ENCODE assay signal across 21 cellular contexts in the genomic region with DNA sequence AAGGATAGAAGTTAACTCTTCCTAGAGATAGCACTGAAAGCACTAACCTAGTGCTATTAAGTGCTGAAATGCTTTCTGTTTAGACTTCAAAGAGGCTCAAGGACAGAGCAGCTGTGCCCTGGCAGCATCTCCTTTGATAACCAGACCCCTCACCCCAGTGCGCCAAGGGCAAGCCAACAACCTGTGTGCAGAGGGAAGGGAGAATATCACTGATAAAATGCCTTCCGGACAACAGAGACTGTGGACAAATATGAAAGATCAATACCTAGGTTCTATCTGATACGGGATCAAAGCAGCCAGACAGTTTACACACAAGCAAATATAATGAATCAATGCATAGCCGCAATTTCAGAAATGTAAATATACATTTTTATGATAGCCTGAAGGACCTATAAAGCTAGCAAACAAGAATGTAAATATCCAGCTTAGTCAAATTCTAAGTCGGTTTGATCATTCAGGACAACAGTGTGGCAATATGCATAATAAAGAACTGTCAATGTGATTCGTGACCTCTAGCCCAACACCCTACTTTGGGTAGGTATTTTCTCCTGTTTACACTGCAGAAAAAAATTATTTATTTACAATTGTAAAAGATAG.
"Had no signal": no experiment of that assay in that cellular context is flagged by ENCODE, and none has a peak within 500 bp of the region (broad histone marks: within the 10 kb centered on the region; RNA-seq: fewer than 3 reads in every experiment).

No MANE protein-coding gene starts in this region.

- H3K36me3 Mint-ChIP-seq: stimulated activated effector memory CD8-positive, alpha-beta T cell treated with anti-CD3 and anti-CD28 coated beads, Interleukin-12 subunit alpha, Interleukin-12 subunit beta, amount 100 ng/mL, for 72 hours had no signal

- H3K4me2 ChIP-seq: smooth muscle cell had no signal

- H3K27me3 ChIP-seq: neutrophil, right atrium auricular region, tibial nerve had no signal

- H3K27ac ChIP-seq: neutrophil, right atrium auricular region, tibial nerve, VCaP had no signal

- H3K9me3 Mint-ChIP-seq: activated CD8-positive, alpha-beta T cell treated with anti-CD3 and anti-CD28 coated beads for 36 hours; activated T-cell treated with anti-CD3 and anti-CD28 coated beads, Interleukin-2, amount 50 U/mL, for 72 hours; endodermal cell; stimulated activated effector memory CD8-positive, alpha-beta T cell treated with anti-CD3 and anti-CD28 coated beads, Interleukin-12 subunit alpha, Interleukin-12 subunit beta, amount 100 ng/mL, for 72 hours had no signal

- H3K4me3 ChIP-seq: lung, right atrium auricular region, smooth muscle cell, tibial nerve had no signal

- H3K4me1 ChIP-seq: right atrium auricular region, tibial nerve had no signal

- H3K9me3 ChIP-seq: neutrophil, right atrium auricular region, tibial nerve had no signal

- DNase-seq: activated CD4-positive, alpha-beta T cell treated with anti-CD3 and anti-CD28 coated beads for 36 hours; activated CD8-positive, alpha-beta memory T cell treated with anti-CD3 and anti-CD28 coated beads, Interleukin-2, amount 50 U/mL, for 4 hours; activated CD8-positive, alpha-beta T cell treated with anti-CD3 and anti-CD28 coated beads for 36 hours; activated naive CD8-positive, alpha-beta T cell treated with anti-CD3 and anti-CD28 coated beads, Interleukin-2, amount 10 ng/mL, durations not matched to agents 7 days and 5 days; activated T-cell treated with anti-CD3 and anti-CD28 coated beads, Interleukin-2, amount 50 U/mL, for 72 hours; anterior cingulate cortex; cerebellar nuclear complex; dermis blood vessel endothelial cell; endodermal cell; erythroblast; immature natural killer cell; naive thymus-derived CD4-positive, alpha-beta T cell; posterior cingulate gyrus; T1000 had no signal

- H3K4me3 Mint-ChIP-seq: activated CD4-positive, alpha-beta T cell treated with anti-CD3 and anti-CD28 coated beads for 36 hours; activated CD8-positive, alpha-beta T cell treated with anti-CD3 and anti-CD28 coated beads for 36 hours; activated naive CD8-positive, alpha-beta T cell treated with anti-CD3 and anti-CD28 coated beads, Interleukin-2, amount 10 ng/mL, durations not matched to agents 7 days and 5 days; activated T-cell treated with anti-CD3 and anti-CD28 coated beads, Interleukin-2, amount 50 U/mL, for 72 hours; endodermal cell; immature natural killer cell; naive thymus-derived CD4-positive, alpha-beta T cell; stimulated activated effector memory CD8-positive, alpha-beta T cell treated with anti-CD3 and anti-CD28 coated beads, Interleukin-12 subunit alpha, Interleukin-12 subunit beta, amount 100 ng/mL, for 72 hours had no signal

- H3K27me3 Mint-ChIP-seq: activated CD4-positive, alpha-beta T cell treated with anti-CD3 and anti-CD28 coated beads for 36 hours; activated CD8-positive, alpha-beta T cell treated with anti-CD3 and anti-CD28 coated beads for 36 hours had no signal

- ATAC-seq: activated CD4-positive, alpha-beta T cell treated with anti-CD3 and anti-CD28 coated beads for 36 hours; activated CD8-positive, alpha-beta T cell treated with anti-CD3 and anti-CD28 coated beads for 36 hours; activated T-cell treated with anti-CD3 and anti-CD28 coated beads, Interleukin-2, amount 50 U/mL, for 72 hours; naive thymus-derived CD4-positive, alpha-beta T cell; stimulated activated effector memory CD8-positive, alpha-beta T cell treated with anti-CD3 and anti-CD28 coated beads, Interleukin-12 subunit alpha, Interleukin-12 subunit beta, amount 100 ng/mL, for 72 hours had no signal

- H3K36me3 ChIP-seq: neutrophil, right atrium auricular region, tibial nerve had no signal

- H3K27ac Mint-ChIP-seq: activated CD4-positive, alpha-beta T cell treated with anti-CD3 and anti-CD28 coated beads for 36 hours; activated CD8-positive, alpha-beta T cell treated with anti-CD3 and anti-CD28 coated beads for 36 hours; activated naive CD8-positive, alpha-beta T cell treated with anti-CD3 and anti-CD28 coated beads, Interleukin-2, amount 10 ng/mL, durations not matched to agents 7 days and 5 days; activated T-cell treated with anti-CD3 and anti-CD28 coated beads, Interleukin-2, amount 50 U/mL, for 72 hours; endodermal cell; immature natural killer cell; stimulated activated effector memory CD8-positive, alpha-beta T cell treated with anti-CD3 and anti-CD28 coated beads, Interleukin-12 subunit alpha, Interleukin-12 subunit beta, amount 100 ng/mL, for 72 hours had no signal
